1 cellular context compared by ENCODE assay signal in genomic region chr19:7516878-7517277, GRCh38.
TF ChIP-seq lines count a peak whose summit lies in the region.

No MANE protein-coding gene starts in this region.

TF ChIP-seq in HCT116, 20 proteins besides CTCF, POLR2A, EP300 and RAD21 (continued from another document):
- TF ChIP-seq SRF (IDR thresholded peaks at IDR 0.05; ENCODE audit: low read depth) (no peak), POLR2AphosphoS5 (IDR thresholded peaks at IDR 0.05; ENCODE audit: low read depth, low read length) (no peak), ZNF274 (IDR thresholded peaks at IDR 0.05; ENCODE audit: low read depth, low read length) (no peak), TCF7L2 (IDR thresholded peaks at IDR 0.05; ENCODE audit: borderline replicate concordance, extremely low read depth, insufficient read depth, insufficient read length) (no peak), YY1 (IDR thresholded peaks at IDR 0.05; ENCODE audit: extremely low read depth, insufficient replicate concordance, low read depth, low read length) (no peak), CBX3 (IDR thresholded peaks at IDR 0.05; ENCODE audit: low read depth) (no peak), FOSL1 (IDR thresholded peaks at IDR 0.05; ENCODE audit: low read depth) (no peak), ELF1 (IDR thresholded peaks at IDR 0.05; ENCODE audit: borderline replicate concordance, low read depth) (no peak), EZH2phosphoT487 (IDR thresholded peaks at IDR 0.05; ENCODE audit: borderline replicate concordance) (no peak), ZFX (IDR thresholded peaks at IDR 0.05) (no peak), SIN3A (IDR thresholded peaks at IDR 0.05; ENCODE audit: low read depth) (no peak), ATF3 (IDR thresholded peaks at IDR 0.05) (no peak), CEBPB (IDR thresholded peaks at IDR 0.05; ENCODE audit: low read depth) (no peak), JUND (IDR thresholded peaks at IDR 0.05) (no peak), EZH2 (IDR thresholded peaks at IDR 0.05) (no peak)
- TF ChIP-seq, protein P1, sequence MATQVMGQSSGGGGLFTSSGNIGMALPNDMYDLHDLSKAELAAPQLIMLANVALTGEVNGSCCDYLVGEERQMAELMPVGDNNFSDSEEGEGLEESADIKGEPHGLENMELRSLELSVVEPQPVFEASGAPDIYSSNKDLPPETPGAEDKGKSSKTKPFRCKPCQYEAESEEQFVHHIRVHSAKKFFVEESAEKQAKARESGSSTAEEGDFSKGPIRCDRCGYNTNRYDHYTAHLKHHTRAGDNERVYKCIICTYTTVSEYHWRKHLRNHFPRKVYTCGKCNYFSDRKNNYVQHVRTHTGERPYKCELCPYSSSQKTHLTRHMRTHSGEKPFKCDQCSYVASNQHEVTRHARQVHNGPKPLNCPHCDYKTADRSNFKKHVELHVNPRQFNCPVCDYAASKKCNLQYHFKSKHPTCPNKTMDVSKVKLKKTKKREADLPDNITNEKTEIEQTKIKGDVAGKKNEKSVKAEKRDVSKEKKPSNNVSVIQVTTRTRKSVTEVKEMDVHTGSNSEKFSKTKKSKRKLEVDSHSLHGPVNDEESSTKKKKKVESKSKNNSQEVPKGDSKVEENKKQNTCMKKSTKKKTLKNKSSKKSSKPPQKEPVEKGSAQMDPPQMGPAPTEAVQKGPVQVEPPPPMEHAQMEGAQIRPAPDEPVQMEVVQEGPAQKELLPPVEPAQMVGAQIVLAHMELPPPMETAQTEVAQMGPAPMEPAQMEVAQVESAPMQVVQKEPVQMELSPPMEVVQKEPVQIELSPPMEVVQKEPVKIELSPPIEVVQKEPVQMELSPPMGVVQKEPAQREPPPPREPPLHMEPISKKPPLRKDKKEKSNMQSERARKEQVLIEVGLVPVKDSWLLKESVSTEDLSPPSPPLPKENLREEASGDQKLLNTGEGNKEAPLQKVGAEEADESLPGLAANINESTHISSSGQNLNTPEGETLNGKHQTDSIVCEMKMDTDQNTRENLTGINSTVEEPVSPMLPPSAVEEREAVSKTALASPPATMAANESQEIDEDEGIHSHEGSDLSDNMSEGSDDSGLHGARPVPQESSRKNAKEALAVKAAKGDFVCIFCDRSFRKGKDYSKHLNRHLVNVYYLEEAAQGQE (IDR thresholded peaks at IDR 0.05; ENCODE audit: low read depth): no peak
- TF ChIP-seq, protein P2, sequence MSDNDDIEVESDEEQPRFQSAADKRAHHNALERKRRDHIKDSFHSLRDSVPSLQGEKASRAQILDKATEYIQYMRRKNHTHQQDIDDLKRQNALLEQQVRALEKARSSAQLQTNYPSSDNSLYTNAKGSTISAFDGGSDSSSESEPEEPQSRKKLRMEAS (IDR thresholded peaks at IDR 0.05): no peak
